11 cellular contexts compared by ENCODE assay signal in the genomic region with DNA sequence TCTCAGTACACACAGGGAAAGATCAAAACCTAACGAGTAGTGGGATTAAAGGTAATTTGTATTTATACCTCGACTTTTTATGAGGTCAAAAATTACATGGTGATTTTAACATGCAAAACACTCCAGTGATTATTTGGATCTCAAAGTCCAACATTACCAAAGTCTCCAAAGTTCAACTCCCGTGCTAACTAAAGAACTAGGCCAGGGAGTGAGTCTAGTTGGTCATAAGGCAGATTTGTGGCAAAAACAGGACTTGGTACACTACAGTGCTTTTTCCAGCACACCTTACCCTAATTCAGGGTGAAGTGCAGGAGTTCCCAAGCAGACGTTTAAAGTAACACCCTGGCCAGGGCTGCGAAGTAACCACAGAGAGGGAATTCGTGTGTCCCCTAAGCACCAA. TPM values are rescaled to one million over a fixed set of nuclear protein-coding genes. Genes with fewer than 3 reads are reported as not detected.
DNase-seq lines count a peak whose midpoint lies in the region; ATAC-seq and TF ChIP-seq lines count a peak whose summit lies in the region.
"Had no signal": no experiment of that assay in that cellular context is flagged by ENCODE, and none has a peak within 500 bp of the region (broad histone marks: within the 10 kb centered on the region; RNA-seq: fewer than 3 reads in every experiment).

No MANE protein-coding gene starts in this region.

- H4K20me1 ChIP-seq in Karpas-422 (ENCODE audit: insufficient read depth, low read depth, low read length) = no peaks in the 10 kb centered on the region
- peaks cover 2% of the 10 kb centered on the region for H4K20me1 ChIP-seq in mammary epithelial cell (ENCODE audit: insufficient read depth, low read length)
- H4K20me1 ChIP-seq in neural cell (ENCODE audit: insufficient read depth) = no peaks in the 10 kb centered on the region

- peaks cover 5% of the 10 kb centered on the region for H3K27me3 Mint-ChIP-seq in Caco-2 (ENCODE audit: insufficient read depth, unreplicated experiment)

- no peaks in the 10 kb centered on the region for H3K27me3 ChIP-seq in Caco-2 (replicated peaks; ENCODE audit: control insufficient read depth, insufficient read depth, low read length)
- H3K27me3 ChIP-seq in Karpas-422 (ENCODE audit: low read length) = no peaks in the 10 kb centered on the region
- peaks cover 5% of the 10 kb centered on the region for H3K27me3 ChIP-seq in mammary epithelial cell (ENCODE audit: insufficient read depth, low read length)
- no peaks in the 10 kb centered on the region for H3K27me3 ChIP-seq in neural cell (ENCODE audit: insufficient read depth, low read depth, low read length)

- H3K9ac ChIP-seq in Karpas-422 (ENCODE audit: low read length) (no peak overlapping the region), mammary epithelial cell (ENCODE audit: insufficient read depth, low read length) (no peak overlapping the region), neural cell (ENCODE audit: low read length) (no peak overlapping the region)

- H3K79me2 ChIP-seq in Karpas-422 (ENCODE audit: low read length) (peaks cover 41% of the 10 kb centered on the region), mammary epithelial cell (ENCODE audit: insufficient read depth, low read length) (peaks cover 55% of the 10 kb centered on the region), neural cell (replicated peaks; ENCODE audit: insufficient read depth, low read length) (peaks cover 7% of the 10 kb centered on the region)

- no TSS peak for BruUV-seq in Caco-2 (replicated peaks; lab: Mats Ljungman, UMichigan)
- no TSS peak for BruUV-seq in mammary epithelial cell (replicated peaks; lab: Mats Ljungman, UMichigan)

- H3K9me2 ChIP-seq in Karpas-422 (replicated peaks; ENCODE audit: insufficient read depth, low read length) (no peaks in the 10 kb centered on the region), neural cell (ENCODE audit: insufficient read depth, low read length) (no peaks in the 10 kb centered on the region)

- H3K4me1 ChIP-seq in Caco-2 (peaks cover 5% of the 10 kb centered on the region; the same call in 1 of the 2 replicates), Karpas-422 (ENCODE audit: low read length) (peaks cover 5% of the 10 kb centered on the region), mammary epithelial cell (ENCODE audit: insufficient read depth, low read length) (peaks cover 13% of the 10 kb centered on the region)

- H3K4me3 Mint-ChIP-seq in Caco-2 (ENCODE audit: unreplicated experiment) = peak overlapping the region; percentile 99

- H3K36me3 ChIP-seq in Caco-2 (ENCODE audit: control insufficient read depth, insufficient read depth, low read length) (no peaks in the 10 kb centered on the region), Karpas-422 (ENCODE audit: insufficient read depth, low read length) (no peaks in the 10 kb centered on the region), mammary epithelial cell (ENCODE audit: insufficient read depth, low read length) (peaks cover 2% of the 10 kb centered on the region), neural cell (ENCODE audit: insufficient read depth, low read length) (no peaks in the 10 kb centered on the region)

- H3F3A ChIP-seq in neural cell (ENCODE audit: insufficient read depth, low read length, poor library complexity, severe bottlenecking) = no peaks in the 10 kb centered on the region

- CTCF ChIA-PET in Caco-2 (lab: Charles Lee) = no interaction called here
- CTCF ChIA-PET in mammary epithelial cell (lab: Charles Lee; ENCODE audit: low non-redundant PET) = no interaction called here

- no peak for ATAC-seq in HG02642 (IDR thresholded peaks at IDR 0.05; ENCODE audit: poor library complexity, unreplicated experiment)
- no peak for ATAC-seq in GM19397 (IDR thresholded peaks at IDR 0.05; ENCODE audit: unreplicated experiment)
- no peak for ATAC-seq in HG03196 (IDR thresholded peaks at IDR 0.05; ENCODE audit: unreplicated experiment)

- peak overlapping the region; percentile 56 for H3K4me3 ChIP-seq in Caco-2 (ENCODE audit: low read depth, low read length)
- H3K4me3 ChIP-seq in Karpas-422 (ENCODE audit: low read length) = peak overlapping the region; percentile 92; the same call in 1 of the 2 replicates
- peak overlapping the region in 1 of 3 experiments; percentile 24 for H3K4me3 ChIP-seq in mammary epithelial cell (replicated peaks in 1 of 3; ENCODE audit: insufficient read depth in 1 of 3, low read depth in 2 of 3, low read length in 3 of 3)
- H3K4me3 ChIP-seq in neural cell (ENCODE audit: low read length) = peak overlapping the region; percentile 76

- dilution Hi-C loops in mammary epithelial cell (cut with HindIII; ENCODE audit: low sequenced_read_pairs) = no loop called here

- TF ChIP-seq EP300 in neural cell (conservative IDR thresholded peaks at IDR 0.05; ENCODE audit: poor library complexity, severe bottlenecking) = no peak

- no peak overlapping the region for H2AFZ ChIP-seq in Karpas-422 (ENCODE audit: low read length)
- H2AFZ ChIP-seq in mammary epithelial cell (ENCODE audit: low read depth, low read length) = no peak overlapping the region
- H2AFZ ChIP-seq in neural cell (ENCODE audit: low read depth, low read length) = no peak overlapping the region

- peaks cover 7% of the 10 kb centered on the region for H3K9me3 Mint-ChIP-seq in Caco-2 (ENCODE audit: unreplicated experiment)

- H3K27ac ChIP-seq in Karpas-422 (ENCODE audit: low read length) (no peak overlapping the region), mammary epithelial cell (ENCODE audit: insufficient read depth, low read depth, low read length) (no peak overlapping the region), neural cell (ENCODE audit: low read length) (no peak overlapping the region)

- H3K4me2 ChIP-seq in Karpas-422 (ENCODE audit: low read depth, low read length, poor library complexity, severe bottlenecking) = peak overlapping the region; percentile 62
- peak overlapping the region; percentile 79 for H3K4me2 ChIP-seq in mammary epithelial cell (ENCODE audit: insufficient read depth, low read depth, low read length)
- peak overlapping the region; percentile 12 for H3K4me2 ChIP-seq in neural cell (ENCODE audit: low read length)

- in situ Hi-C loops in mammary epithelial cell (cut with MboI; ENCODE audit: low sequenced_read_pairs in 2 of 2) = no loop called here

- POLR2A ChIA-PET in Caco-2 (lab: Charles Lee) = no interaction called here

- H3K4me1 Mint-ChIP-seq in Caco-2 (ENCODE audit: low read depth, unreplicated experiment) = peaks cover 15% of the 10 kb centered on the region

- 85% methylated on average over 6 of the region's 6 CpGs for WGBS in mammary epithelial cell (ENCODE audit: low coverage, missing lambda C conversion rate)

- intact Hi-C loops in Caco-2 (cut with micrococcal nuclease; ENCODE audit: unreplicated experiment) (no loop called here), mammary epithelial cell (cut with micrococcal nuclease) (no loop called here)

- no peak overlapping the region for H3K27ac Mint-ChIP-seq in Caco-2 (ENCODE audit: unreplicated experiment)

- DNase-seq in Caco-2 (no peak), Karpas-422 (no peak), mammary epithelial cell (no peak), HuH-7.5 (ENCODE audit: low spot score) (no peak)
- DNase-seq: caudate nucleus, GF-D8, nucleus accumbens had no signal

- TF ChIP-seq CTCF in Caco-2 (IDR thresholded peaks at IDR 0.05; ENCODE audit: insufficient read depth in 1 of 2, low read depth in 1 of 2, low read length in 1 of 2, severe bottlenecking in 1 of 2, unreplicated experiment in 1 of 2) (no peak), mammary epithelial cell (conservative IDR thresholded peaks at IDR 0.05 in 1 of 2, IDR thresholded peaks at IDR 0.05 in 1 of 2; ENCODE audit: extremely low read depth in 1 of 2, insufficient read depth in 1 of 2, low read depth in 1 of 2, low read length in 2 of 2) (no peak), neural cell (IDR thresholded peaks at IDR 0.05; ENCODE audit: poor library complexity, severe bottlenecking) (no peak)

- 0 out of 2 replicates have a peak, but pooled peaks cover 2% of the 10 kb centered on the region for H3K9me3 ChIP-seq in Caco-2
- no peaks in the 10 kb centered on the region for H3K9me3 ChIP-seq in Karpas-422 (ENCODE audit: low read length)
- no peaks in the 10 kb centered on the region for H3K9me3 ChIP-seq in mammary epithelial cell (replicated peaks; ENCODE audit: insufficient read depth, low read length)
- H3K9me3 ChIP-seq in neural cell (ENCODE audit: low read length) = no peaks in the 10 kb centered on the region

- TF ChIP-seq RAD21 in neural cell (conservative IDR thresholded peaks at IDR 0.05) = no peak

- peaks cover 17% of the 10 kb centered on the region for H3K36me3 Mint-ChIP-seq in Caco-2 (ENCODE audit: insufficient read depth, unreplicated experiment)

TF ChIP-seq in neural cell, 6 proteins besides CTCF, POLR2A, EP300 and RAD21 (continues in another document):
- no peak for TF ChIP-seq SMC3 (conservative IDR thresholded peaks at IDR 0.05; ENCODE audit: poor library complexity)
- no peak for TF ChIP-seq TAF1 (IDR thresholded peaks at IDR 0.05; ENCODE audit: low read depth)

RNA-seq across cellular contexts. Expression of a gene that starts 1.1 kb away (rescaled TPM):
- total RNA-seq in Caco-2 (2022) (19.9 and 22.4 TPM in 2 replicates), mammary epithelial cell (10 to 100 TPM; 10.7 to 12.0 TPM)
- 3.1 and 9.8 TPM in 2 replicates for total RNA-seq in Karpas-422 (2014; rRNA removed; shearing (Covaris generic); ENCODE audit: low replicate concordance)
- polyA plus RNA-seq in mammary epithelial cell (10.5 TPM), neural cell (15.5 and 20.5 TPM in 2 replicates)
- polyA minus RNA-seq in mammary epithelial cell (3.5 TPM), neural cell (20.0 and 36.5 TPM in 2 replicates)

RNA-seq across cellular contexts. Expression of a gene that starts 2.4 kb away (rescaled TPM):
- total RNA-seq in Caco-2 (2022) (not detected in 2 replicates), mammary epithelial cell (not detected)
- total RNA-seq in Karpas-422 (2014; rRNA removed; shearing (Covaris generic); ENCODE audit: low replicate concordance) = not detected in 2 replicates
- polyA plus RNA-seq in mammary epithelial cell (0.05 TPM), neural cell (66.4 and 67.1 TPM in 2 replicates)
- polyA minus RNA-seq in mammary epithelial cell (not detected), neural cell (30.2 and 36.9 TPM in 2 replicates)

RNA-seq across cellular contexts. Expression of a gene that starts 14.4 kb away (rescaled TPM):
- total RNA-seq in Caco-2 (2022) (2.0 and 2.5 TPM in 2 replicates), mammary epithelial cell (1 to 10 TPM; 2.5 to 8.8 TPM)
- total RNA-seq in Karpas-422 (2014; rRNA removed; shearing (Covaris generic); ENCODE audit: low replicate concordance) = 4.6 and 4.8 TPM in 2 replicates
- polyA plus RNA-seq in mammary epithelial cell (6.5 TPM), neural cell (4.6 and 6.0 TPM in 2 replicates)
- polyA minus RNA-seq in mammary epithelial cell (6.0 TPM), neural cell (4.6 and 7.6 TPM in 2 replicates)

RNA-seq across cellular contexts. Expression of a gene that starts 44.0 kb away (rescaled TPM):
- not detected in 2 replicates for total RNA-seq in Caco-2 (2022)
- total RNA-seq in Karpas-422 (2014; rRNA removed; shearing (Covaris generic); ENCODE audit: low replicate concordance) = not detected in 2 replicates
- not detected for total RNA-seq in mammary epithelial cell
- not detected for polyA plus RNA-seq in mammary epithelial cell
- polyA minus RNA-seq in mammary epithelial cell = not detected
- 0.08 TPM in 1 of 2 replicates, not detected in the other for polyA plus RNA-seq in neural cell
- polyA minus RNA-seq in neural cell = not detected in 2 replicates

Comparison
In these comparisons a context has a peak if more than half of its experiments do, and no peak if none do; other contexts are left out.
1. H3K4me2 ChIP-seq: peak in every context shown above with its lines; median percentile 79 in mammary epithelial cell; 62 in Karpas-422; 12 in neural cell.